7 cellular contexts compared by ENCODE assay signal in the genomic region with DNA sequence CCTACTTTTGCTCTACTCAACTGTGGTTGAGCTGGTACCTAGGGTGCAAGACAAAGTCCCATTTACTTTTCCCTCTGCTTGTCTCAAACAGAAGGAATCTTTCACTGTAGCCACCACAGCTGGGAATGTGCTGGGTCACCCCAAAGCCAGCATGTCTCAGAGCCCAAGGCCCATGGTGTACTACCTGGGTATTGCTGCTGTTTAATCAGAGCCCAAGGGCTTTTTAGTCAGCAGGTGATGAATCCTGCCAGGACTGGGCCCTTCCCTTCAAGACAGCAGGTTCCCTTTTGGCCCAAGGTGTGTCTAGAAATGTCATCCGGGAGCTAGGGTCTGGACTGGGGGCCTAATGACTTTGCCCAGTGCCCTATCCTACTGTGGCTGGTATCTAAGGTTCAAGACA.
"Had no signal": no experiment of that assay in that cellular context is flagged by ENCODE, and none has a peak within 500 bp of the region (broad histone marks: within the 10 kb centered on the region; RNA-seq: fewer than 3 reads in every experiment).

No MANE protein-coding gene starts in this region.

- ATAC-seq: GM12878 had no signal

- H3K4me3 ChIP-seq: GM12878 had no signal

- DNase-seq: GDM1, GF-D8 had no signal

- FAIRE-seq: G401.6, GM12878, GM12891, GM18507, GM19239 had no signal
